ENCODE assay signal across 1 cellular context in genomic region chr7:107560898-107561516, GRCh38.
TF ChIP-seq lines count a peak whose summit lies in the region.

No MANE protein-coding gene starts in this region.

TF ChIP-seq in GM12878, 131 proteins besides CTCF, POLR2A, EP300 and RAD21 (continued from another document):
- TF ChIP-seq, protein P1, sequence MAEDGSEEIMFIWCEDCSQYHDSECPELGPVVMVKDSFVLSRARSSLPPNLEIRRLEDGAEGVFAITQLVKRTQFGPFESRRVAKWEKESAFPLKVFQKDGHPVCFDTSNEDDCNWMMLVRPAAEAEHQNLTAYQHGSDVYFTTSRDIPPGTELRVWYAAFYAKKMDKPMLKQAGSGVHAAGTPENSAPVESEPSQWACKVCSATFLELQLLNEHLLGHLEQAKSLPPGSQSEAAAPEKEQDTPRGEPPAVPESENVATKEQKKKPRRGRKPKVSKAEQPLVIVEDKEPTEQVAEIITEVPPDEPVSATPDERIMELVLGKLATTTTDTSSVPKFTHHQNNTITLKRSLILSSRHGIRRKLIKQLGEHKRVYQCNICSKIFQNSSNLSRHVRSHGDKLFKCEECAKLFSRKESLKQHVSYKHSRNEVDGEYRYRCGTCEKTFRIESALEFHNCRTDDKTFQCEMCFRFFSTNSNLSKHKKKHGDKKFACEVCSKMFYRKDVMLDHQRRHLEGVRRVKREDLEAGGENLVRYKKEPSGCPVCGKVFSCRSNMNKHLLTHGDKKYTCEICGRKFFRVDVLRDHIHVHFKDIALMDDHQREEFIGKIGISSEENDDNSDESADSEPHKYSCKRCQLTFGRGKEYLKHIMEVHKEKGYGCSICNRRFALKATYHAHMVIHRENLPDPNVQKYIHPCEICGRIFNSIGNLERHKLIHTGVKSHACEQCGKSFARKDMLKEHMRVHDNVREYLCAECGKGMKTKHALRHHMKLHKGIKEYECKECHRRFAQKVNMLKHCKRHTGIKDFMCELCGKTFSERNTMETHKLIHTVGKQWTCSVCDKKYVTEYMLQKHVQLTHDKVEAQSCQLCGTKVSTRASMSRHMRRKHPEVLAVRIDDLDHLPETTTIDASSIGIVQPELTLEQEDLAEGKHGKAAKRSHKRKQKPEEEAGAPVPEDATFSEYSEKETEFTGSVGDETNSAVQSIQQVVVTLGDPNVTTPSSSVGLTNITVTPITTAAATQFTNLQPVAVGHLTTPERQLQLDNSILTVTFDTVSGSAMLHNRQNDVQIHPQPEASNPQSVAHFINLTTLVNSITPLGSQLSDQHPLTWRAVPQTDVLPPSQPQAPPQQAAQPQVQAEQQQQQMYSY (CRISPR knock-in tag; IDR thresholded peaks at IDR 0.05) = no peak
- TF ChIP-seq FOXM1 (IDR thresholded peaks at IDR 0.05; ENCODE audit: low read depth, low read length) (no peak), STAT1 (conservative IDR thresholded peaks at IDR 0.05) (no peak), IKZF2 (IDR thresholded peaks at IDR 0.05) (no peak), RELB (IDR thresholded peaks at IDR 0.05; ENCODE audit: low read depth) (no peak), SUZ12 (IDR thresholded peaks at IDR 0.05; ENCODE audit: unreplicated experiment) (no peak), TBL1XR1 (IDR thresholded peaks at IDR 0.05; ENCODE audit: low read depth, low read length) (no peak), EZH2 (IDR thresholded peaks at IDR 0.05; ENCODE audit: borderline replicate concordance, control insufficient read depth, low read depth, low read length) (no peak), USF2 (IDR thresholded peaks at IDR 0.05; ENCODE audit: borderline replicate concordance, low read depth, low read length) (no peak), JUND (IDR thresholded peaks at IDR 0.05; ENCODE audit: low read depth, low read length) (no peak), SMARCA5 (IDR thresholded peaks at IDR 0.05) (no peak), SMAD1 (IDR thresholded peaks at IDR 0.05; ENCODE audit: low read depth, partially characterized antibody) (no peak)
- TF ChIP-seq, protein P2, sequence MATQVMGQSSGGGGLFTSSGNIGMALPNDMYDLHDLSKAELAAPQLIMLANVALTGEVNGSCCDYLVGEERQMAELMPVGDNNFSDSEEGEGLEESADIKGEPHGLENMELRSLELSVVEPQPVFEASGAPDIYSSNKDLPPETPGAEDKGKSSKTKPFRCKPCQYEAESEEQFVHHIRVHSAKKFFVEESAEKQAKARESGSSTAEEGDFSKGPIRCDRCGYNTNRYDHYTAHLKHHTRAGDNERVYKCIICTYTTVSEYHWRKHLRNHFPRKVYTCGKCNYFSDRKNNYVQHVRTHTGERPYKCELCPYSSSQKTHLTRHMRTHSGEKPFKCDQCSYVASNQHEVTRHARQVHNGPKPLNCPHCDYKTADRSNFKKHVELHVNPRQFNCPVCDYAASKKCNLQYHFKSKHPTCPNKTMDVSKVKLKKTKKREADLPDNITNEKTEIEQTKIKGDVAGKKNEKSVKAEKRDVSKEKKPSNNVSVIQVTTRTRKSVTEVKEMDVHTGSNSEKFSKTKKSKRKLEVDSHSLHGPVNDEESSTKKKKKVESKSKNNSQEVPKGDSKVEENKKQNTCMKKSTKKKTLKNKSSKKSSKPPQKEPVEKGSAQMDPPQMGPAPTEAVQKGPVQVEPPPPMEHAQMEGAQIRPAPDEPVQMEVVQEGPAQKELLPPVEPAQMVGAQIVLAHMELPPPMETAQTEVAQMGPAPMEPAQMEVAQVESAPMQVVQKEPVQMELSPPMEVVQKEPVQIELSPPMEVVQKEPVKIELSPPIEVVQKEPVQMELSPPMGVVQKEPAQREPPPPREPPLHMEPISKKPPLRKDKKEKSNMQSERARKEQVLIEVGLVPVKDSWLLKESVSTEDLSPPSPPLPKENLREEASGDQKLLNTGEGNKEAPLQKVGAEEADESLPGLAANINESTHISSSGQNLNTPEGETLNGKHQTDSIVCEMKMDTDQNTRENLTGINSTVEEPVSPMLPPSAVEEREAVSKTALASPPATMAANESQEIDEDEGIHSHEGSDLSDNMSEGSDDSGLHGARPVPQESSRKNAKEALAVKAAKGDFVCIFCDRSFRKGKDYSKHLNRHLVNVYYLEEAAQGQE (IDR thresholded peaks at IDR 0.05; ENCODE audit: low read depth, low read length) = no peak
- TF ChIP-seq, protein P3, sequence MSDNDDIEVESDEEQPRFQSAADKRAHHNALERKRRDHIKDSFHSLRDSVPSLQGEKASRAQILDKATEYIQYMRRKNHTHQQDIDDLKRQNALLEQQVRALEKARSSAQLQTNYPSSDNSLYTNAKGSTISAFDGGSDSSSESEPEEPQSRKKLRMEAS (IDR thresholded peaks at IDR 0.05; ENCODE audit: low read depth, low read length) = no peak
